Comparison of ENCODE assay signal across 1 cellular context in genomic region chr12:57627504-57628279, GRCh38.
TF ChIP-seq lines count a peak whose summit lies in the region.

No MANE protein-coding gene starts in this region.

TF ChIP-seq in SK-N-SH treated with all-trans-retinoic acid at 6 μM for 48 hours, 23 proteins besides CTCF, POLR2A, EP300 and RAD21 (continued from another document):
- TF ChIP-seq, protein P1, sequence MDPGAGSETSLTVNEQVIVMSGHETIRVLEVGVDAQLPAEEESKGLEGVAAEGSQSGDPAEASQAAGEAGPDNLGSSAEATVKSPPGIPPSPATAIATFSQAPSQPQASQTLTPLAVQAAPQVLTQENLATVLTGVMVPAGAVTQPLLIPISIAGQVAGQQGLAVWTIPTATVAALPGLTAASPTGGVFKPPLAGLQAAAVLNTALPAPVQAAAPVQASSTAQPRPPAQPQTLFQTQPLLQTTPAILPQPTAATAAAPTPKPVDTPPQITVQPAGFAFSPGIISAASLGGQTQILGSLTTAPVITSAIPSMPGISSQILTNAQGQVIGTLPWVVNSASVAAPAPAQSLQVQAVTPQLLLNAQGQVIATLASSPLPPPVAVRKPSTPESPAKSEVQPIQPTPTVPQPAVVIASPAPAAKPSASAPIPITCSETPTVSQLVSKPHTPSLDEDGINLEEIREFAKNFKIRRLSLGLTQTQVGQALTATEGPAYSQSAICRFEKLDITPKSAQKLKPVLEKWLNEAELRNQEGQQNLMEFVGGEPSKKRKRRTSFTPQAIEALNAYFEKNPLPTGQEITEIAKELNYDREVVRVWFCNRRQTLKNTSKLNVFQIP (CRISPR knock-in tag; IDR thresholded peaks at IDR 0.05; ENCODE audit: borderline replicate concordance, low read depth) = no peak
- TF ChIP-seq ZFP30 (CRISPR knock-in tag; IDR thresholded peaks at IDR 0.05) (no peak), TSHZ2 (CRISPR knock-in tag; IDR thresholded peaks at IDR 0.05) (no peak), PATZ1 (CRISPR knock-in tag; IDR thresholded peaks at IDR 0.05; ENCODE audit: borderline replicate concordance) (no peak), BACH2 (CRISPR knock-in tag; IDR thresholded peaks at IDR 0.05; ENCODE audit: borderline replicate concordance) (no peak), ZNF8 (CRISPR knock-in tag; IDR thresholded peaks at IDR 0.05) (no peak), RARB (CRISPR knock-in tag; IDR thresholded peaks at IDR 0.05) (no peak), TCF4 (CRISPR knock-in tag; IDR thresholded peaks at IDR 0.05; ENCODE audit: borderline replicate concordance) (no peak), ARNTL (CRISPR knock-in tag; IDR thresholded peaks at IDR 0.05; ENCODE audit: borderline replicate concordance, low read depth) (no peak), OSR1 (CRISPR knock-in tag; IDR thresholded peaks at IDR 0.05) (no peak), ESRRG (CRISPR knock-in tag; IDR thresholded peaks at IDR 0.05) (no peak)
- TF ChIP-seq, protein P2, sequence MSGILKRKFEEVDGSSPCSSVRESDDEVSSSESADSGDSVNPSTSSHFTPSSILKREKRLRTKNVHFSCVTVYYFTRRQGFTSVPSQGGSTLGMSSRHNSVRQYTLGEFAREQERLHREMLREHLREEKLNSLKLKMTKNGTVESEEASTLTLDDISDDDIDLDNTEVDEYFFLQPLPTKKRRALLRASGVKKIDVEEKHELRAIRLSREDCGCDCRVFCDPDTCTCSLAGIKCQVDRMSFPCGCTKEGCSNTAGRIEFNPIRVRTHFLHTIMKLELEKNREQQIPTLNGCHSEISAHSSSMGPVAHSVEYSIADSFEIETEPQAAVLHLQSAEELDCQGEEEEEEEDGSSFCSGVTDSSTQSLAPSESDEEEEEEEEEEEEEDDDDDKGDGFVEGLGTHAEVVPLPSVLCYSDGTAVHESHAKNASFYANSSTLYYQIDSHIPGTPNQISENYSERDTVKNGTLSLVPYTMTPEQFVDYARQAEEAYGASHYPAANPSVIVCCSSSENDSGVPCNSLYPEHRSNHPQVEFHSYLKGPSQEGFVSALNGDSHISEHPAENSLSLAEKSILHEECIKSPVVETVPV (CRISPR knock-in tag; IDR thresholded peaks at IDR 0.05) = no peak
